Comparison of ENCODE assay signal across 8 cellular contexts in genomic region chr21:35932232-35932911, GRCh38.
DNase-seq lines count a peak whose midpoint lies in the region; ATAC-seq and TF ChIP-seq lines count a peak whose summit lies in the region.

No MANE protein-coding gene starts in this region.

- TF ChIP-seq CTCF in A673 (conservative IDR thresholded peaks at IDR 0.05; ENCODE audit: low read depth, low read length) (no peak), GM10248 (IDR thresholded peaks at IDR 0.05; ENCODE audit: control extremely low read depth, extremely low read depth, low read depth, missing control alignments) (no peak), astrocyte of the spinal cord (IDR thresholded peaks at IDR 0.05; ENCODE audit: low read depth, low read length) (no peak), thoracic aorta (IDR thresholded peaks at IDR 0.05) (no peak)

- in situ Hi-C loops in astrocyte of the spinal cord (cut with HindIII; ENCODE audit: low sequenced_read_pairs), result no loop called here

- H3K4me3 ChIP-seq in A673 (ENCODE audit: low read depth, low read length, poor library complexity, severe bottlenecking) (no peak overlapping the region), astrocyte of the spinal cord (ENCODE audit: low read depth, low read length) (no peak overlapping the region), thoracic aorta (no peak overlapping the region)

- H3K4me1 ChIP-seq in A673 (ENCODE audit: insufficient read depth, low read length, poor library complexity, severe bottlenecking), result peaks cover 13% of the 10 kb centered on the region
- peaks cover 0 to 7% of the 10 kb centered on the region in 2 donors for H3K4me1 ChIP-seq in thoracic aorta (ENCODE audit: control insufficient read depth in 1 of 2, low read depth in 2 of 2)

- no TSS peak for BruUV-seq in A673 (replicated peaks; lab: Mats Ljungman, UMichigan)

- DNase-seq in A673 (ENCODE audit: low spot score) (peak; percentile 89), GM10248 (ENCODE audit: extremely low spot score) (peak; percentile 50), NCI-H748 treated with DMSO at 0.1 percent for 48 hours (lab: John Stamatoyannopoulos, UW) (peak; percentile 46), astrocyte of the spinal cord (ENCODE audit: low read depth, low spot score) (peak; percentile 91), left lobe of liver (ENCODE audit: low spot score) (no peak), thoracic aorta (ENCODE audit: low spot score) (no peak), NCI-H128 (lab: John Stamatoyannopoulos, UW; ENCODE audit: unreplicated experiment) (no peak)

- POLR2A ChIA-PET in A673 (lab: Charles Lee; ENCODE audit: low non-redundant PET), result no interaction called here
- POLR2A ChIA-PET in GM10248 (lab: Yijun Ruan, JAX), result interaction anchor here (0.5 kb wide), 1 partner anchor 1347 kb away, joined by 5 read pairs; no protein-coding TSS in a partner anchor

- ATAC-seq in HG02852 (IDR thresholded peaks at IDR 0.05; ENCODE audit: unreplicated experiment), result peak; percentile 78
- ATAC-seq in left lobe of liver, result peak; percentile 51
- ATAC-seq in thoracic aorta (ENCODE audit: insufficient number of reproducible peaks, low FRiP score, low read depth), result peak; percentile 38

- H3K9me3 ChIP-seq in A673 (ENCODE audit: low read depth, low read length, poor library complexity, severe bottlenecking) (no peaks in the 10 kb centered on the region), thoracic aorta (no peaks in the 10 kb centered on the region)

- H3K27ac ChIP-seq in A673 (ENCODE audit: low read depth, low read length, poor library complexity, severe bottlenecking) (no peak overlapping the region), thoracic aorta (peak overlapping the region in 1 of 2 donors; percentile 49)

- H3K36me3 ChIP-seq in A673 (ENCODE audit: insufficient read depth, low read length, poor library complexity, severe bottlenecking) (no peaks in the 10 kb centered on the region), thoracic aorta (no peaks in the 10 kb centered on the region)

- no peaks in the 10 kb centered on the region for H3K27me3 ChIP-seq in A673 (replicated peaks; ENCODE audit: insufficient read depth, low read depth, low read length, poor library complexity)
- H3K27me3 ChIP-seq in thoracic aorta (replicated peaks; ENCODE audit: insufficient read depth), result no peaks in the 10 kb centered on the region

- CTCF ChIA-PET in A673 (lab: Charles Lee) (no interaction called here), GM10248 (lab: Yijun Ruan, JAX) (interaction anchor here (0.7 to 1.8 kb wide), 5 partner anchors 10 to 44 kb away, joined by 3 to 5 read pairs (median 3); no protein-coding TSS in a partner anchor)

- intact Hi-C loops in A673 (cut with micrococcal nuclease; ENCODE audit: unreplicated experiment), result loop anchor here (10.0 kb wide), 2 partner anchors 1048 to 1238 kb away; no protein-coding TSS in a partner anchor

Comparison
In these comparisons a context has a peak if more than half of its experiments do, and no peak if none do; other contexts are left out.
1. DNase-seq: peak in A673 (single experiment), GM10248 (single experiment), NCI-H748 treated with DMSO at 0.1 percent for 48 hours (single experiment) and astrocyte of the spinal cord (single experiment); none in left lobe of liver (single experiment), thoracic aorta (single experiment) and NCI-H128 (single experiment).
2. Peak in every context shown above with its lines, with median percentiles within 50 percentile points of each other: ATAC-seq.